ENCODE assay signal across 1 cellular context in genomic region chr9:77177894-77178794, GRCh38.
TF ChIP-seq lines count a peak whose summit lies in the region.

No MANE protein-coding gene starts in this region.

TF ChIP-seq in GM12878, 131 proteins besides CTCF, POLR2A, EP300 and RAD21 (continued from another document and continues in another):
- no peak for TF ChIP-seq MLLT1 (IDR thresholded peaks at IDR 0.05)
- 0 out of 2 replicates have a peak, but pooled peaks have one; percentile 34 for TF ChIP-seq ZNF687 (IDR thresholded peaks at IDR 0.05)
- TF ChIP-seq CUX1 (IDR thresholded peaks at IDR 0.05; ENCODE audit: insufficient replicate concordance, low read depth, low read length) = no peak
- TF ChIP-seq EED (IDR thresholded peaks at IDR 0.05; ENCODE audit: low read depth) = no peak
- no peak for TF ChIP-seq SUPT20H (IDR thresholded peaks at IDR 0.05; ENCODE audit: borderline replicate concordance, control insufficient read depth, low read depth, low read length)
- no peak for TF ChIP-seq HDAC6 (IDR thresholded peaks at IDR 0.05; ENCODE audit: unreplicated experiment)
- no peak for TF ChIP-seq CBFB (IDR thresholded peaks at IDR 0.05; ENCODE audit: low read depth)
- no peak for TF ChIP-seq NRF1 (conservative IDR thresholded peaks at IDR 0.05; ENCODE audit: low read depth, low read length)
- TF ChIP-seq SIX5 (IDR thresholded peaks at IDR 0.05; ENCODE audit: low read depth, low read length, severe bottlenecking) = no peak
- no peak for TF ChIP-seq HCFC1 (IDR thresholded peaks at IDR 0.05; ENCODE audit: low read length)
- no peak for TF ChIP-seq RBBP5 (conservative IDR thresholded peaks at IDR 0.05)
- TF ChIP-seq USF1 (IDR thresholded peaks at IDR 0.05; ENCODE audit: borderline replicate concordance, extremely low read length, insufficient read depth, low read depth, low read length) = no peak
- TF ChIP-seq USF2 (IDR thresholded peaks at IDR 0.05; ENCODE audit: borderline replicate concordance, low read depth, low read length) = no peak
- TF ChIP-seq KLF5 (IDR thresholded peaks at IDR 0.05; ENCODE audit: partially characterized antibody) = no peak
- peak; percentile 72 for TF ChIP-seq RELB (IDR thresholded peaks at IDR 0.05; ENCODE audit: low read depth)
- TF ChIP-seq MYB (IDR thresholded peaks at IDR 0.05; ENCODE audit: borderline replicate concordance, low read depth, low read length) = no peak
- TF ChIP-seq SMARCA5 (IDR thresholded peaks at IDR 0.05) = no peak; the same call in 1 of the 2 replicates
- TF ChIP-seq ZNF274 (IDR thresholded peaks at IDR 0.05; ENCODE audit: insufficient read depth, insufficient read length) = no peak
- peak; percentile 71 for TF ChIP-seq MYC (IDR thresholded peaks at IDR 0.05; ENCODE audit: insufficient read depth, insufficient read length, insufficient replicate concordance, low read length, severe bottlenecking)
- 0 out of 2 replicates have a peak, but pooled peaks have one; percentile 11 for TF ChIP-seq LARP7 (IDR thresholded peaks at IDR 0.05)
- TF ChIP-seq DPF2 (IDR thresholded peaks at IDR 0.05) = no peak
- TF ChIP-seq RELA (IDR thresholded peaks at IDR 0.05; ENCODE audit: borderline replicate concordance, partially characterized antibody) = no peak
- no peak for TF ChIP-seq NR2C1 (IDR thresholded peaks at IDR 0.05)
- no peak for TF ChIP-seq ZNF24 (IDR thresholded peaks at IDR 0.05)
- TF ChIP-seq ZNF207 (IDR thresholded peaks at IDR 0.05; ENCODE audit: borderline replicate concordance) = no peak
- TF ChIP-seq ZZZ3 (IDR thresholded peaks at IDR 0.05; ENCODE audit: control insufficient read depth, insufficient read length, low read depth) = no peak
- TF ChIP-seq PAX8 (IDR thresholded peaks at IDR 0.05) = no peak
- no peak for TF ChIP-seq NFIC (IDR thresholded peaks at IDR 0.05; ENCODE audit: low read depth, low read length)
- no peak for TF ChIP-seq E2F8 (IDR thresholded peaks at IDR 0.05; ENCODE audit: low read depth, partially characterized antibody)
- TF ChIP-seq ZNF217 (IDR thresholded peaks at IDR 0.05) = no peak
- no peak for TF ChIP-seq HDAC2 (IDR thresholded peaks at IDR 0.05)
- TF ChIP-seq BCLAF1 (IDR thresholded peaks at IDR 0.05) = no peak
- TF ChIP-seq YY1 (IDR thresholded peaks at IDR 0.05; ENCODE audit: low read depth, low read length) = no peak
- no peak for TF ChIP-seq JUNB (IDR thresholded peaks at IDR 0.05)
- no peak for TF ChIP-seq KDM1A (IDR thresholded peaks at IDR 0.05; ENCODE audit: borderline replicate concordance)
- no peak for TF ChIP-seq SPI1 (IDR thresholded peaks at IDR 0.05; ENCODE audit: borderline replicate concordance, insufficient read depth, low read depth, low read length)
- TF ChIP-seq CHD1 (IDR thresholded peaks at IDR 0.05; ENCODE audit: low read depth, low read length) = no peak
- 0 out of 2 replicates have a peak, but pooled peaks have one; percentile 23 for TF ChIP-seq BCL11A (IDR thresholded peaks at IDR 0.05; ENCODE audit: low read depth, low read length)
- TF ChIP-seq SMAD5 (IDR thresholded peaks at IDR 0.05; ENCODE audit: low read depth) = no peak
- TF ChIP-seq POLR2AphosphoS5 (IDR thresholded peaks at IDR 0.05; ENCODE audit: low read length) = no peak
- 0 out of 2 replicates have a peak, but pooled peaks have one; percentile 2 for TF ChIP-seq TCF12 (IDR thresholded peaks at IDR 0.05; ENCODE audit: low read depth, low read length)
